Comparison of ENCODE assay signal across 8 cellular contexts in the genomic region with DNA sequence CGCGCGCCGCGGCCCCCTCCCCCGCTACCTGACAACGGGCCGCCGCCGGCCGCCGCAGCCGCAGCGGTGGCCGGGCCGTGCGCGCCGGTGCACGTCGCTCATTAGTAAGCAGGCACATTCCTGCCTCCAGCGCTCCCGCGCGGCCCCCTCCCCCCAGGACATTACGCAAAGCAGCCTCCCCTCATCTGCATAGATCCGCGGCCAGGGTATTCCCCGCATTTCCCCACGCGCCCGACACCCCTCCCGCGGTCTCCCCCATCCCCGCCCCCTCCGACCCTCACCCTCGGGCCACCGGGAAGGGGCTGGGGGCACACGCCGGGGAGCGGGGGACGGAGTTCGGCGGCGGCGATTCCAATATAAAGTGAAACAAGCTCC. TPM values are rescaled to one million over a fixed set of nuclear protein-coding genes. Genes with fewer than 3 reads are reported as not detected.
DNase-seq lines count a peak whose midpoint lies in the region; ATAC-seq and TF ChIP-seq lines count a peak whose summit lies in the region.

A gene with protein sequence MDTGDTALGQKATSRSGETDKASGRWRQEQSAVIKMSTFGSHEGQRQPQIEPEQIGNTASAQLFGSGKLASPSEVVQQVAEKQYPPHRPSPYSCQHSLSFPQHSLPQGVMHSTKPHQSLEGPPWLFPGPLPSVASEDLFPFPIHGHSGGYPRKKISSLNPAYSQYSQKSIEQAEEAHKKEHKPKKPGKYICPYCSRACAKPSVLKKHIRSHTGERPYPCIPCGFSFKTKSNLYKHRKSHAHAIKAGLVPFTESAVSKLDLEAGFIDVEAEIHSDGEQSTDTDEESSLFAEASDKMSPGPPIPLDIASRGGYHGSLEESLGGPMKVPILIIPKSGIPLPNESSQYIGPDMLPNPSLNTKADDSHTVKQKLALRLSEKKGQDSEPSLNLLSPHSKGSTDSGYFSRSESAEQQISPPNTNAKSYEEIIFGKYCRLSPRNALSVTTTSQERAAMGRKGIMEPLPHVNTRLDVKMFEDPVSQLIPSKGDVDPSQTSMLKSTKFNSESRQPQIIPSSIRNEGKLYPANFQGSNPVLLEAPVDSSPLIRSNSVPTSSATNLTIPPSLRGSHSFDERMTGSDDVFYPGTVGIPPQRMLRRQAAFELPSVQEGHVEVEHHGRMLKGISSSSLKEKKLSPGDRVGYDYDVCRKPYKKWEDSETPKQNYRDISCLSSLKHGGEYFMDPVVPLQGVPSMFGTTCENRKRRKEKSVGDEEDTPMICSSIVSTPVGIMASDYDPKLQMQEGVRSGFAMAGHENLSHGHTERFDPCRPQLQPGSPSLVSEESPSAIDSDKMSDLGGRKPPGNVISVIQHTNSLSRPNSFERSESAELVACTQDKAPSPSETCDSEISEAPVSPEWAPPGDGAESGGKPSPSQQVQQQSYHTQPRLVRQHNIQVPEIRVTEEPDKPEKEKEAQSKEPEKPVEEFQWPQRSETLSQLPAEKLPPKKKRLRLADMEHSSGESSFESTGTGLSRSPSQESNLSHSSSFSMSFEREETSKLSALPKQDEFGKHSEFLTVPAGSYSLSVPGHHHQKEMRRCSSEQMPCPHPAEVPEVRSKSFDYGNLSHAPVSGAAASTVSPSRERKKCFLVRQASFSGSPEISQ (N-terminal part only) (minus strand): TSS at position 106 of the 375 bp plus-strand sequence. CDS start 170,438 bp downstream, outside the sequence.

- H3K4me1 Mint-ChIP-seq in GM23338 = peaks cover 37% of the 10 kb centered on the region

- H3K4me2 ChIP-seq in DOHH2 (ENCODE audit: low read length) = peak within 1 kb of the TSS; percentile 99
- H3K4me2 ChIP-seq in GM23338 = peak within 1 kb of the TSS; percentile 94

- H3K27ac Mint-ChIP-seq in GM23338 = peak within 1 kb of the TSS; percentile 98

- no peaks in the 10 kb centered on the region for H3K27me3 ChIP-seq in DOHH2 (ENCODE audit: control insufficient read depth, low read length)
- H3K27me3 ChIP-seq in GM23338 (ENCODE audit: insufficient read depth) = peaks cover 33% of the 10 kb centered on the region; the same call in 1 of the 2 replicates

- no peaks in the 10 kb centered on the region for H3K9me3 ChIP-seq in DOHH2 (ENCODE audit: control insufficient read depth, insufficient read depth, low read length)

- peak within 1 kb of the TSS; percentile 94 for H3K4me3 ChIP-seq in DOHH2 (ENCODE audit: low read length)
- peak within 1 kb of the TSS; percentile 84 for H3K4me3 ChIP-seq in GM23338
- H3K4me3 ChIP-seq in WI38 (ENCODE audit: low read depth, low read length) = peak within 1 kb of the TSS; percentile 95

- DNase-seq in GM23338 (ENCODE audit: low spot score) = peak; percentile 89
- peak; percentile 74 for DNase-seq in NAMALWA (ENCODE audit: low spot score)
- DNase-seq in T47D (ENCODE audit: low read depth in 1 of 2, low spot score in 1 of 2) = peak; percentile 38 to 82
- peak; percentile 67 for DNase-seq in iPS-NIHi7 (ENCODE audit: extremely low spot score)
- DNase-seq in stimulated activated CD4-positive, alpha-beta T cell treated with anti-CD3 and anti-CD28 coated beads, Interleukin-12 subunit alpha, Interleukin-12 subunit beta, amount 100 ng/mL, for 4 hours = peak; percentile 89

- peaks cover 6% of the 10 kb centered on the region for H3K36me3 ChIP-seq in DOHH2 (ENCODE audit: control insufficient read depth, low read length)
- H3K36me3 ChIP-seq in GM23338 (ENCODE audit: insufficient read depth) = no peaks in the 10 kb centered on the region

- H3K9me2 ChIP-seq in DOHH2 (replicated peaks; ENCODE audit: control insufficient read depth, low read length) = no peaks in the 10 kb centered on the region
- H3K9me2 ChIP-seq in GM23338 (ENCODE audit: insufficient read depth) = no peaks in the 10 kb centered on the region

- ATAC-seq in GM23338 = peak; percentile 36
- ATAC-seq in GM18858 (IDR thresholded peaks at IDR 0.05; ENCODE audit: unreplicated experiment) = no peak

- no peaks in the 10 kb centered on the region; the same call in 2 of the 3 replicates for H3K9me3 Mint-ChIP-seq in GM23338

- H3K79me2 ChIP-seq in DOHH2 (ENCODE audit: control insufficient read depth, low read length) (peaks cover 44% of the 10 kb centered on the region), GM23338 (replicated peaks; ENCODE audit: insufficient read depth) (peaks cover 40% of the 10 kb centered on the region)

- H4K20me1 ChIP-seq in DOHH2 (ENCODE audit: control insufficient read depth, insufficient read depth, low read depth, low read length) (no peaks in the 10 kb centered on the region), GM23338 (replicated peaks; ENCODE audit: insufficient read depth) (peaks cover 4% of the 10 kb centered on the region; the same call in 1 of the 2 replicates)

- peak within 1 kb of the TSS; percentile 98 for H3K4me3 Mint-ChIP-seq in GM23338

- in situ Hi-C loops in T47D (cut with HindIII; ENCODE audit: low pct_unique_long_range_greater_than_20kb, low sequenced_read_pairs) = no loop called here

- peaks cover 59% of the 10 kb centered on the region for H3K4me1 ChIP-seq in DOHH2 (ENCODE audit: control insufficient read depth, low read length)
- H3K4me1 ChIP-seq in GM23338 (ENCODE audit: insufficient read depth) = peaks cover 16% of the 10 kb centered on the region

- peak within 1 kb of the TSS; percentile 72 for H2AFZ ChIP-seq in GM23338

- no peak for TF ChIP-seq CTCF in DOHH2 (IDR thresholded peaks at IDR 0.05; ENCODE audit: low read depth, low read length, poor library complexity, severe bottlenecking)
- TF ChIP-seq CTCF in GM23338 (conservative IDR thresholded peaks at IDR 0.05; ENCODE audit: low read depth in 2 of 2) = no peak
- no peak for TF ChIP-seq CTCF in WI38 (IDR thresholded peaks at IDR 0.05; ENCODE audit: low read depth, low read length)

- H3K36me3 Mint-ChIP-seq in GM23338 (ENCODE audit: low read depth) = no peaks in the 10 kb centered on the region; the same call in 2 of the 3 replicates

- peaks cover 16% of the 10 kb centered on the region for H3K27me3 Mint-ChIP-seq in GM23338 (ENCODE audit: insufficient read depth, low read depth, poor library complexity)

- H3F3A ChIP-seq in DOHH2 (ENCODE audit: control insufficient read depth, insufficient read depth) = peaks cover 29% of the 10 kb centered on the region
- peaks cover 4% of the 10 kb centered on the region; the same call in 1 of the 2 replicates for H3F3A ChIP-seq in GM23338 (replicated peaks; ENCODE audit: low read depth)

- H3K27ac ChIP-seq in DOHH2 (ENCODE audit: low read depth, low read length) (peak within 1 kb of the TSS; percentile 98), GM23338 (ENCODE audit: low read depth) (peak within 1 kb of the TSS; percentile 97)

TF ChIP-seq in GM23338, 12 proteins besides CTCF, POLR2A, EP300 and RAD21:
- TF ChIP-seq, protein P1, sequence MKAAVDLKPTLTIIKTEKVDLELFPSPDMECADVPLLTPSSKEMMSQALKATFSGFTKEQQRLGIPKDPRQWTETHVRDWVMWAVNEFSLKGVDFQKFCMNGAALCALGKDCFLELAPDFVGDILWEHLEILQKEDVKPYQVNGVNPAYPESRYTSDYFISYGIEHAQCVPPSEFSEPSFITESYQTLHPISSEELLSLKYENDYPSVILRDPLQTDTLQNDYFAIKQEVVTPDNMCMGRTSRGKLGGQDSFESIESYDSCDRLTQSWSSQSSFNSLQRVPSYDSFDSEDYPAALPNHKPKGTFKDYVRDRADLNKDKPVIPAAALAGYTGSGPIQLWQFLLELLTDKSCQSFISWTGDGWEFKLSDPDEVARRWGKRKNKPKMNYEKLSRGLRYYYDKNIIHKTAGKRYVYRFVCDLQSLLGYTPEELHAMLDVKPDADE (IDR thresholded peaks at IDR 0.05) = no peak
- TF ChIP-seq ZNF331 (CRISPR knock-in tag; IDR thresholded peaks at IDR 0.05; ENCODE audit: low read depth) = no peak
- TF ChIP-seq NANOG (IDR thresholded peaks at IDR 0.05; ENCODE audit: borderline replicate concordance) = no peak
- no peak for TF ChIP-seq POLR2AphosphoS5 (IDR thresholded peaks at IDR 0.05; ENCODE audit: low read depth)
- no peak for TF ChIP-seq JUNB (IDR thresholded peaks at IDR 0.05; ENCODE audit: unreplicated experiment)
- no peak for TF ChIP-seq EZH2 (IDR thresholded peaks at IDR 0.05; ENCODE audit: low read depth, unreplicated experiment)
- no peak for TF ChIP-seq STAT1 (IDR thresholded peaks at IDR 0.05; ENCODE audit: unreplicated experiment)
- no peak for TF ChIP-seq ZNF114 (CRISPR knock-in tag; IDR thresholded peaks at IDR 0.05)
- TF ChIP-seq, protein P2, sequence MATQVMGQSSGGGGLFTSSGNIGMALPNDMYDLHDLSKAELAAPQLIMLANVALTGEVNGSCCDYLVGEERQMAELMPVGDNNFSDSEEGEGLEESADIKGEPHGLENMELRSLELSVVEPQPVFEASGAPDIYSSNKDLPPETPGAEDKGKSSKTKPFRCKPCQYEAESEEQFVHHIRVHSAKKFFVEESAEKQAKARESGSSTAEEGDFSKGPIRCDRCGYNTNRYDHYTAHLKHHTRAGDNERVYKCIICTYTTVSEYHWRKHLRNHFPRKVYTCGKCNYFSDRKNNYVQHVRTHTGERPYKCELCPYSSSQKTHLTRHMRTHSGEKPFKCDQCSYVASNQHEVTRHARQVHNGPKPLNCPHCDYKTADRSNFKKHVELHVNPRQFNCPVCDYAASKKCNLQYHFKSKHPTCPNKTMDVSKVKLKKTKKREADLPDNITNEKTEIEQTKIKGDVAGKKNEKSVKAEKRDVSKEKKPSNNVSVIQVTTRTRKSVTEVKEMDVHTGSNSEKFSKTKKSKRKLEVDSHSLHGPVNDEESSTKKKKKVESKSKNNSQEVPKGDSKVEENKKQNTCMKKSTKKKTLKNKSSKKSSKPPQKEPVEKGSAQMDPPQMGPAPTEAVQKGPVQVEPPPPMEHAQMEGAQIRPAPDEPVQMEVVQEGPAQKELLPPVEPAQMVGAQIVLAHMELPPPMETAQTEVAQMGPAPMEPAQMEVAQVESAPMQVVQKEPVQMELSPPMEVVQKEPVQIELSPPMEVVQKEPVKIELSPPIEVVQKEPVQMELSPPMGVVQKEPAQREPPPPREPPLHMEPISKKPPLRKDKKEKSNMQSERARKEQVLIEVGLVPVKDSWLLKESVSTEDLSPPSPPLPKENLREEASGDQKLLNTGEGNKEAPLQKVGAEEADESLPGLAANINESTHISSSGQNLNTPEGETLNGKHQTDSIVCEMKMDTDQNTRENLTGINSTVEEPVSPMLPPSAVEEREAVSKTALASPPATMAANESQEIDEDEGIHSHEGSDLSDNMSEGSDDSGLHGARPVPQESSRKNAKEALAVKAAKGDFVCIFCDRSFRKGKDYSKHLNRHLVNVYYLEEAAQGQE (IDR thresholded peaks at IDR 0.05; ENCODE audit: unreplicated experiment) = no peak
- TF ChIP-seq CREB1 (CRISPR knock-in tag; IDR thresholded peaks at IDR 0.05; ENCODE audit: low read depth) = no peak

RNA-seq across cellular contexts. Expression of the gene that starts here (rescaled TPM):
- total RNA-seq in GM23338 (2014; rRNA removed; shearing (Covaris generic)) = 6.6 and 7.4 TPM in 2 replicates
- 1.5 and 1.6 TPM in 2 replicates for polyA plus RNA-seq in GM23338 (2016; fragmentation: Nextera tagmentation; extraction: Ambion mirVana)
